In the genomic region with DNA sequence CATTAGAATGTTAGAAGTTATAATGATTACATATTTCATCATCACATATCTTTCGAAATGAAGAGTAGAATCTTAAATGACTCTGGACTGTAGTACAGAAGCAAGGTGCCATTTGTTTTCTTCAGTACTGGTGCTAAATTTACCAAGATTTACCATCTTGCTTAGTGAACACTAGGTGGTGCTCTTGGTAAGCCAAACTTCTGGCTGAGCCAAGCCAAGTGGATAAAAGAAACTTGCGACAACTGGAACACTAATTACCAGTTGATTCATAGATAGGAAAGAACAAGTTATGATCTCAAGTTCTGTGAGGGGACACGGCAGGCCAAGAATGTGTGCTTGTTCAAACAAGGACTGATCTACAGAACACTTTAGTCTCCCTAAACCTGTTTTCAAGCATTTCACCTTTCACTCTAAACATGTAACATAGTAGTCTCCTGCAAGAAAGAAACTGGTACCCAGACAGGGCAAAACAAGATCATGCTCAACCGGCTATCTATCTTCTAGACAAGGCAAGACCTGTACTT, we compare ENCODE assay signal across 8 cellular contexts. TPM values are rescaled to one million over a fixed set of nuclear protein-coding genes. Genes with fewer than 3 reads are reported as not detected.
DNase-seq lines count a peak whose midpoint lies in the region; ATAC-seq and TF ChIP-seq lines count a peak whose summit lies in the region.

No MANE protein-coding gene starts in this region.

- WGBS in heart left ventricle, 4 donors = 6 to 13% (median 8%) methylated on average over 4 of the region's 4 CpGs

- H3K27me3 ChIP-seq in adipocyte (replicated peaks; ENCODE audit: control insufficient read depth, insufficient read depth, low read length) (no peaks in the 10 kb centered on the region), heart left ventricle (no peaks in the 10 kb centered on the region)

- ATAC-seq in GM21528 (IDR thresholded peaks at IDR 0.05; ENCODE audit: low FRiP score, unreplicated experiment) (peak; percentile 76), heart left ventricle (peak; percentile 38 to 78 (median 71))

- intact Hi-C loops in heart left ventricle (cut with DNase I) = loop anchor here (1.0 to 10.0 kb wide), 12 partner anchors 59 to 244 kb away; a partner anchor contains a TSS

- H3K36me3 ChIP-seq in adipocyte (ENCODE audit: control insufficient read depth, insufficient read depth, low read length, severe bottlenecking) (peaks cover 7% of the 10 kb centered on the region), heart left ventricle (peaks cover 0 to 42% (median 9%) of the 10 kb centered on the region in 9 donors)

- peaks cover 24% of the 10 kb centered on the region for H3K36me3 Mint-ChIP-seq in activated T-cell treated with anti-CD3 and anti-CD28 coated beads, Interleukin-2, amount 50 U/mL, for 24 hours (ENCODE audit: low read depth)

- TF ChIP-seq POLR2A in heart left ventricle (IDR thresholded peaks at IDR 0.05) = no peak

- H3K4me3 ChIP-seq in adipocyte (ENCODE audit: low read length) (no peak overlapping the region), heart left ventricle (no peak overlapping the region)

- DNase-seq in activated T-cell treated with anti-CD3 and anti-CD28 coated beads, Interleukin-2, amount 50 U/mL, for 24 hours = no peak
- DNase-seq in activated T-cell treated with anti-CD3 and anti-CD28 coated beads for 4 hours (no peak), HuH-7 (ENCODE audit: low spot score) (peak; percentile 39), NOMO-1 treated with DMSO at 0.1 percent for 48 hours (lab: John Stamatoyannopoulos, UW; ENCODE audit: unreplicated experiment) (peak; percentile 81), adipocyte (ENCODE audit: low read depth) (peak; percentile 87), heart left ventricle (peak in 2 of 5 donors; percentile 35 to 43), putamen (ENCODE audit: low spot score) (peak; percentile 58)

- H3K9ac ChIP-seq in adipocyte (ENCODE audit: low read length) = peak overlapping the region; percentile 24

- H3K9me3 ChIP-seq in adipocyte (ENCODE audit: control insufficient read depth, low read length) (no peaks in the 10 kb centered on the region), heart left ventricle (no peaks in the 10 kb centered on the region)

- no peaks in the 10 kb centered on the region for H3K27me3 Mint-ChIP-seq in activated T-cell treated with anti-CD3 and anti-CD28 coated beads, Interleukin-2, amount 50 U/mL, for 24 hours

- H3K4me3 Mint-ChIP-seq in activated T-cell treated with anti-CD3 and anti-CD28 coated beads, Interleukin-2, amount 50 U/mL, for 24 hours = no peak overlapping the region

- H3K27ac Mint-ChIP-seq in activated T-cell treated with anti-CD3 and anti-CD28 coated beads, Interleukin-2, amount 50 U/mL, for 24 hours = peak overlapping the region; percentile 57

- H3K4me1 ChIP-seq in adipocyte (ENCODE audit: control insufficient read depth, insufficient read depth, low read length) (peaks cover 22% of the 10 kb centered on the region), heart left ventricle (peaks cover 0 to 23% (median 9%) of the 10 kb centered on the region in 12 donors)

- H3K4me1 Mint-ChIP-seq in activated T-cell treated with anti-CD3 and anti-CD28 coated beads, Interleukin-2, amount 50 U/mL, for 24 hours (ENCODE audit: low read depth) = peaks cover 7% of the 10 kb centered on the region

- peak; percentile 61 to 91 (median 82) for TF ChIP-seq CTCF in heart left ventricle (IDR thresholded peaks at IDR 0.05)

- no peaks in the 10 kb centered on the region for H3K9me3 Mint-ChIP-seq in activated T-cell treated with anti-CD3 and anti-CD28 coated beads, Interleukin-2, amount 50 U/mL, for 24 hours

- H3K27ac ChIP-seq in heart left ventricle = peak overlapping the region in 5 of 12 donors; percentile 20 to 66 (median 35)

RNA-seq across cellular contexts. Expression of a gene that starts 19.8 kb away (rescaled TPM):
- total RNA-seq in heart left ventricle = 10 to 100 TPM in 1 of 9 donors, 1 to 10 TPM in 8; 5.9 to 10.6 (median 8.1) TPM
- polyA plus RNA-seq in heart left ventricle = 1 to 10 TPM; 3.2 to 7.3 TPM

RNA-seq across cellular contexts. Expression of a gene that starts 20.2 kb away (rescaled TPM):
- 10 to 100 TPM; 10.2 to 14.8 (median 12.8) TPM for total RNA-seq in heart left ventricle
- polyA plus RNA-seq in heart left ventricle = 1 to 10 TPM; 3.7 to 9.7 TPM

Comparison
In these comparisons a context has a peak if more than half of its experiments do, and no peak if none do; other contexts are left out.
1. DNase-seq: peak in HuH-7 (single experiment), NOMO-1 treated with DMSO at 0.1 percent for 48 hours (single experiment), adipocyte (single experiment) and putamen (single experiment); none in activated T-cell treated with anti-CD3 and anti-CD28 coated beads, Interleukin-2, amount 50 U/mL, for 24 hours (single experiment) and activated T-cell treated with anti-CD3 and anti-CD28 coated beads for 4 hours (single experiment).